30 cellular contexts compared by ENCODE assay signal in the genomic region with DNA sequence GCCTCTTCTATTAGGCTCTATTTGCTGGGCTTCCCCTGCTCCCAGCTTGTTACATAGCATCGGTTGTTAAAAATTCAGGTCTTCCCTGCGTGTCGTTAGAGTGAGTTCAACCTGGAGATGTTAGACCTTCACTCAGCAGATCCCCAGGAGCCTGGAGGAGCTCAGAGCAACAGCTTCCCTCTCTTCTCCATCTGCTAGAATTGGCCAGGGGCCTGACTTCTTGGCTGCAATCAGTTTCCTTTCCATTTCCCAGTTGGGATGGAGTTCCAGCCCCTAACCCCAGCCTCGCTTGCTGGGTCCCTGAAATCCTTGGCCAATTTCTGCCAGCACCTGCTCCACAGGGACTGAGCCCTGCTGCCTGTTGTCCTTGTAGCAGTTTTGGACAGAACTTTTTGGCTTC. TPM values are rescaled to one million over a fixed set of nuclear protein-coding genes. Genes with fewer than 3 reads are reported as not detected.
"Had no signal": no experiment of that assay in that cellular context is flagged by ENCODE, and none has a peak within 500 bp of the region (broad histone marks: within the 10 kb centered on the region; RNA-seq: fewer than 3 reads in every experiment).

No MANE protein-coding gene starts in this region.

- H3K4me1 Mint-ChIP-seq: naive B cell; natural killer cell; stimulated activated memory B cell treated with anti-CD40 and anti-IgM and Interleukin-4, amounts not matched to agents 10 μg/mL and 1 μg/mL and 100 μg/mL, for 72 hours; stimulated activated naive CD8-positive, alpha-beta T cell treated with anti-CD3 and anti-CD28 coated beads, Interleukin-15, amount 100 ng/mL, for 72 hours had no signal

- DNase-seq: islet precursor cell; left ventricle myocardium inferior; mesendoderm; naive B cell; natural killer cell; nephron progenitor cell; ovary; right lobe of liver; stimulated activated CD4-positive, alpha-beta T cell treated with anti-CD3 and anti-CD28 coated beads, Interleukin-2, amount 100 ng/mL, for 48 hours; stimulated activated CD4-positive, alpha-beta T cell treated with anti-CD3 and anti-CD28 coated beads, Interleukin-4, amount 100 ng/mL, for 4 hours; stimulated activated naive CD4-positive, alpha-beta T cell treated with Interleukin-2 at 50 U/mL for 16 hours; stimulated activated naive CD8-positive, alpha-beta T cell treated with anti-CD3 and anti-CD28 coated beads, Interleukin-15, amount 100 ng/mL, for 72 hours; uterus had no signal

- H3K9me3 Mint-ChIP-seq: mesothelial cell of epicardium; nephron progenitor cell; stimulated activated naive CD8-positive, alpha-beta T cell treated with anti-CD3 and anti-CD28 coated beads, Interleukin-15, amount 100 ng/mL, for 72 hours had no signal

- H3K36me3 Mint-ChIP-seq: mesothelial cell of epicardium; natural killer cell; stimulated activated memory B cell treated with anti-CD40 and anti-IgM and Interleukin-4, amounts not matched to agents 10 μg/mL and 1 μg/mL and 100 μg/mL, for 72 hours; type B pancreatic cell had no signal

- H3K4me1 ChIP-seq: right lobe of liver, tibial nerve, uterus had no signal

- H3K27ac ChIP-seq: left ventricle myocardium inferior, ovary, right atrium auricular region, right lobe of liver, tibial nerve, uterus had no signal

- H3K27me3 ChIP-seq: ovary, right atrium auricular region, right lobe of liver, tibial nerve, uterus had no signal

- H3K4me3 Mint-ChIP-seq: mesothelial cell of epicardium; naive B cell; natural killer cell; nephron progenitor cell; stimulated activated memory B cell treated with anti-CD40 and anti-IgM and Interleukin-4, amounts not matched to agents 10 μg/mL and 1 μg/mL and 100 μg/mL, for 72 hours; stimulated activated naive CD8-positive, alpha-beta T cell treated with anti-CD3 and anti-CD28 coated beads, Interleukin-15, amount 100 ng/mL, for 72 hours; type B pancreatic cell had no signal

- H3K9me3 ChIP-seq: left ventricle myocardium inferior, ovary, right atrium auricular region, right lobe of liver, tibial nerve, uterus had no signal

- H3K4me3 ChIP-seq: left ventricle myocardium inferior, lung, ovary, right atrium auricular region, right lobe of liver, smooth muscle cell, tibial nerve, uterus had no signal

- H3K27ac Mint-ChIP-seq: mesothelial cell of epicardium; naive B cell; natural killer cell; nephron progenitor cell; progenitor cell of endocrine pancreas; stimulated activated memory B cell treated with anti-CD40 and anti-IgM and Interleukin-4, amounts not matched to agents 10 μg/mL and 1 μg/mL and 100 μg/mL, for 72 hours; type B pancreatic cell had no signal

- H3K4me2 ChIP-seq: smooth muscle cell had no signal

- H3K36me3 ChIP-seq: left ventricle myocardium inferior, ovary, right atrium auricular region, right lobe of liver, tibial nerve, uterus had no signal

- H3K27me3 Mint-ChIP-seq: stimulated activated memory B cell treated with anti-CD40 and anti-IgM and Interleukin-4, amounts not matched to agents 10 μg/mL and 1 μg/mL and 100 μg/mL, for 72 hours; stimulated activated naive CD8-positive, alpha-beta T cell treated with anti-CD3 and anti-CD28 coated beads, Interleukin-15, amount 100 ng/mL, for 72 hours; type B pancreatic cell had no signal

- ATAC-seq: natural killer cell; right lobe of liver; stimulated activated memory B cell treated with anti-CD40 and anti-IgM and Interleukin-4, amounts not matched to agents 10 μg/mL and 1 μg/mL and 100 μg/mL, for 72 hours; stimulated activated naive CD8-positive, alpha-beta T cell treated with anti-CD3 and anti-CD28 coated beads, Interleukin-15, amount 100 ng/mL, for 72 hours had no signal

RNA-seq across cellular contexts. Expression of gene MT1HL1, which starts 55.9 kb away (rescaled TPM):
- total RNA-seq: kidney epithelial cell, left ventricle myocardium inferior, lower leg skin, lung, mesothelial cell of epicardium, mononuclear cell, natural killer cell, omental fat pad, ovary, progenitor cell of endocrine pancreas, pulmonary artery endothelial cell, renal cortical epithelial cell, right atrium auricular region, right lobe of liver, skeletal muscle tissue, smooth muscle cell, temporal lobe, tibial nerve, ureter, uterus had no signal
